12 cellular contexts compared by ENCODE assay signal in genomic region chr11:129248618-129249017, GRCh38. TPM values are rescaled to one million over a fixed set of nuclear protein-coding genes. Genes with fewer than 3 reads are reported as not detected.
DNase-seq lines count a peak whose midpoint lies in the region; ATAC-seq and TF ChIP-seq lines count a peak whose summit lies in the region.
"Had no signal": no experiment of that assay in that cellular context is flagged by ENCODE, and none has a peak within 500 bp of the region (broad histone marks: within the 10 kb centered on the region; RNA-seq: fewer than 3 reads in every experiment).

No MANE protein-coding gene starts in this region.

- H3K4me1 Mint-ChIP-seq in CD4-positive, alpha-beta T cell (ENCODE audit: low read depth), result peaks cover 48% of the 10 kb centered on the region

- H2AFZ ChIP-seq in PC-3 (ENCODE audit: low read length), result no peak overlapping the region

- no TSS peak for BruUV-seq in PC-3 (replicated peaks; lab: Mats Ljungman, UMichigan)

- H3K27me3 Mint-ChIP-seq in CD4-positive, alpha-beta T cell, result no peaks in the 10 kb centered on the region

- no peak overlapping the region for H3K4me3 Mint-ChIP-seq in CD4-positive, alpha-beta T cell
- H3K4me3 Mint-ChIP-seq: nephron progenitor cell had no signal

- H3K27ac ChIP-seq in PC-3 (ENCODE audit: low read length) (peak overlapping the region; percentile 41), dorsolateral prefrontal cortex (no peak overlapping the region)
- no peak overlapping the region for H3K27ac ChIP-seq in CD4-positive, alpha-beta T cell (ENCODE audit: low read depth, low read length)

- H4K20me1 ChIP-seq in PC-3 (ENCODE audit: low read length), result no peaks in the 10 kb centered on the region

- intact Hi-C loops in PC-3 (cut with micrococcal nuclease), result no loop called here
- intact Hi-C loops in CD4-positive, alpha-beta T cell (cut with DNase I, micrococcal nuclease), result no loop called here
- intact Hi-C loops in dorsolateral prefrontal cortex (cut with DNase I), result no loop called here

- no peak for TF ChIP-seq CTCF in PC-3 (conservative IDR thresholded peaks at IDR 0.05; ENCODE audit: low read depth, low read length)
- TF ChIP-seq CTCF in epithelial cell of esophagus (IDR thresholded peaks at IDR 0.05; ENCODE audit: insufficient read depth, low read depth, low read length, missing control alignments), result no peak
- no peak for TF ChIP-seq CTCF in CD4-positive, alpha-beta T cell (IDR thresholded peaks at IDR 0.05)
- TF ChIP-seq CTCF in dorsolateral prefrontal cortex (IDR thresholded peaks at IDR 0.05 in 54 of 56, conservative IDR thresholded peaks at IDR 0.05 in 2 of 56; ENCODE audit: low read depth in 1 of 56, partially characterized antibody in 56 of 56), result no peak

- H3K36me3 Mint-ChIP-seq in CD4-positive, alpha-beta T cell (ENCODE audit: low read depth), result no peaks in the 10 kb centered on the region

- H3K4me3 ChIP-seq in PC-3 (ENCODE audit: low read length) (no peak overlapping the region), epithelial cell of esophagus (ENCODE audit: low read length) (no peak overlapping the region), dorsolateral prefrontal cortex (no peak overlapping the region)

- H3K27me3 ChIP-seq in PC-3 (ENCODE audit: low read length), result no peaks in the 10 kb centered on the region
- no peaks in the 10 kb centered on the region for H3K27me3 ChIP-seq in CD4-positive, alpha-beta T cell (ENCODE audit: control insufficient read depth, insufficient read depth, low read length)
- no peaks in the 10 kb centered on the region for H3K27me3 ChIP-seq in dorsolateral prefrontal cortex

- H3K4me2 ChIP-seq in PC-3 (ENCODE audit: low read length), result no peak overlapping the region

- no peaks in the 10 kb centered on the region for H3K9me3 ChIP-seq in PC-3 (ENCODE audit: low read length)
- no peaks in the 10 kb centered on the region for H3K9me3 ChIP-seq in CD4-positive, alpha-beta T cell (ENCODE audit: control insufficient read depth, low read length)

- CTCF ChIA-PET in PC-3 (lab: Charles Lee), result no interaction called here
- CTCF ChIA-PET in CD4-positive, alpha-beta T cell (lab: Charles Lee), result no interaction called here

- H3K9me2 ChIP-seq in PC-3 (replicated peaks; ENCODE audit: low read length), result no peaks in the 10 kb centered on the region

- POLR2A ChIA-PET in PC-3 (lab: Charles Lee; ENCODE audit: unreplicated experiment), result no interaction called here
- POLR2A ChIA-PET in CD4-positive, alpha-beta T cell (lab: Charles Lee), result no interaction called here

- peaks cover 15% of the 10 kb centered on the region for H3K79me2 ChIP-seq in PC-3 (ENCODE audit: low read length)

- no peaks in the 10 kb centered on the region for H3K9me3 Mint-ChIP-seq in CD4-positive, alpha-beta T cell

- peaks cover 45% of the 10 kb centered on the region for H3K4me1 ChIP-seq in PC-3 (ENCODE audit: insufficient read depth, low read length)

- DNase-seq in ELR (ENCODE audit: low read depth) (peak; percentile 89), PC-3 (peak; percentile 82), epithelial cell of esophagus (ENCODE audit: low read depth) (peak; percentile 47), non-pigmented ciliary epithelial cell (ENCODE audit: low read depth) (peak; percentile 42), NCI-H1105 treated with DMSO at 0.1 percent for 48 hours (lab: John Stamatoyannopoulos, UW) (no peak), dorsolateral prefrontal cortex (no peak)
- no peak for DNase-seq in activated CD4-positive, alpha-beta T cell treated with anti-CD3 and anti-CD28 coated beads for 1 hour
- no peak for DNase-seq in CD4-positive, alpha-beta T cell
- DNase-seq: DMS79; NCI-H2029; nephron progenitor cell; stimulated activated CD4-positive, alpha-beta T cell treated with anti-CD3 and anti-CD28 coated beads, Interleukin-15, amount 100 ng/mL, for 24 hours had no signal

- H3K9ac ChIP-seq in PC-3 (ENCODE audit: low read length), result no peak overlapping the region

- H3K36me3 ChIP-seq in PC-3 (ENCODE audit: low read depth, low read length), result no peaks in the 10 kb centered on the region

- ATAC-seq in PC-3, result peak; percentile 93
- no peak for ATAC-seq in CD4-positive, alpha-beta T cell (ENCODE audit: poor library complexity)

- no peak overlapping the region for H3K27ac Mint-ChIP-seq in CD4-positive, alpha-beta T cell
- H3K27ac Mint-ChIP-seq: nephron progenitor cell had no signal

- H3F3A ChIP-seq in PC-3 (ENCODE audit: low read length, unreplicated experiment), result no peaks in the 10 kb centered on the region

RNA-seq across cellular contexts. Expression of gene ARHGAP32, which starts 56.5 kb away (rescaled TPM):
- total RNA-seq in PC-3 (2014; rRNA removed) (12.0 and 13.7 TPM in 2 replicates), dorsolateral prefrontal cortex (100 to 1,000 TPM in 119 of 120 experiments, 10 to 100 TPM in 1; 91.9 to 255 (median 196) TPM)
- total RNA-seq in CD4-positive, alpha-beta T cell, result 10 to 100 TPM in 1 of 2 experiments, 1 to 10 TPM in 1; 8.7 to 10.0 TPM

Comparison
In these comparisons a context has a peak if more than half of its experiments do, and no peak if none do; other contexts are left out.
1. DNase-seq: peak in ELR (single experiment), PC-3 (single experiment), epithelial cell of esophagus (single experiment) and non-pigmented ciliary epithelial cell (single experiment); none in activated CD4-positive, alpha-beta T cell treated with anti-CD3 and anti-CD28 coated beads for 1 hour (single experiment), NCI-H1105 treated with DMSO at 0.1 percent for 48 hours (single experiment), CD4-positive, alpha-beta T cell (0 of 10) and dorsolateral prefrontal cortex (0 of 10).